In the genomic region with DNA sequence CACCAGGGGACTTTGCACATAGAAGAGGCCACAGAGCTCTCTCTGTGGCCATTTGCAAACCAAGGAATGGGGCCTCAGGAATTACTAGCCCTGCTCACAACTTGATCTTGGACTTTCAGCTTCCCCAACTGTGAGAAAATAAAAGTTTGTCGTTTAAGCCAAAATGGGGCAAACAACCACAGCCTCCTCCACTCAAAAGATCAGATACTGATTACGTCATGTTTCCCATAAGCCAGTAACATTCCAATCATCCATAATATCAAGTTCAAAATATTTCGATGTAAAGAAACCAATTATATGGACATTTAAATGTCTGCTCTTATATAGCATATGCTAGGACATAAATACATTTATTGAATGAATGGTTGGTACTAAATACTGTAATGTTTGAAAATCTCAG, we compare ENCODE assay signal across 1 cellular context.
TF ChIP-seq lines count a peak whose summit lies in the region.

No MANE protein-coding gene starts in this region.

TF ChIP-seq in GM12878, 131 proteins besides CTCF, POLR2A, EP300 and RAD21 (continued from another document):
- TF ChIP-seq, protein P1, sequence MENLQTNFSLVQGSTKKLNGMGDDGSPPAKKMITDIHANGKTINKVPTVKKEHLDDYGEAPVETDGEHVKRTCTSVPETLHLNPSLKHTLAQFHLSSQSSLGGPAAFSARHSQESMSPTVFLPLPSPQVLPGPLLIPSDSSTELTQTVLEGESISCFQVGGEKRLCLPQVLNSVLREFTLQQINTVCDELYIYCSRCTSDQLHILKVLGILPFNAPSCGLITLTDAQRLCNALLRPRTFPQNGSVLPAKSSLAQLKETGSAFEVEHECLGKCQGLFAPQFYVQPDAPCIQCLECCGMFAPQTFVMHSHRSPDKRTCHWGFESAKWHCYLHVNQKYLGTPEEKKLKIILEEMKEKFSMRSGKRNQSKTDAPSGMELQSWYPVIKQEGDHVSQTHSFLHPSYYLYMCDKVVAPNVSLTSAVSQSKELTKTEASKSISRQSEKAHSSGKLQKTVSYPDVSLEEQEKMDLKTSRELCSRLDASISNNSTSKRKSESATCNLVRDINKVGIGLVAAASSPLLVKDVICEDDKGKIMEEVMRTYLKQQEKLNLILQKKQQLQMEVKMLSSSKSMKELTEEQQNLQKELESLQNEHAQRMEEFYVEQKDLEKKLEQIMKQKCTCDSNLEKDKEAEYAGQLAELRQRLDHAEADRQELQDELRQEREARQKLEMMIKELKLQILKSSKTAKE (IDR thresholded peaks at IDR 0.05; ENCODE audit: low read depth, poor library complexity, severe bottlenecking) = no peak
TF ChIP-seq in GM12878: peak in this region for 1.
